ENCODE assay signal across 14 cellular contexts in genomic region chr17:50922107-50922506, GRCh38. TPM values are rescaled to one million over a fixed set of nuclear protein-coding genes. Genes with fewer than 3 reads are reported as not detected.
A peak's percentile ranks its signal among the peaks of the same experiment; 100 is the strongest.
DNase-seq lines count a peak whose midpoint lies in the region; ATAC-seq and TF ChIP-seq lines count a peak whose summit lies in the region.
"Had no signal": no experiment of that assay in that cellular context is flagged by ENCODE, and none has a peak within 500 bp of the region (broad histone marks: within the 10 kb centered on the region; RNA-seq: fewer than 3 reads in every experiment).

No MANE protein-coding gene starts in this region.

- H3F3A ChIP-seq in PC-9 (ENCODE audit: insufficient read depth, low read depth): peaks cover 24% of the 10 kb centered on the region

- H3K36me3 ChIP-seq in PC-9 (ENCODE audit: low read depth) (no peaks in the 10 kb centered on the region), esophagus (ENCODE audit: control insufficient read depth in 2 of 2, insufficient read depth in 2 of 2, low read length in 1 of 2) (no peaks in the 10 kb centered on the region), body of pancreas (replicated peaks in 1 of 2; ENCODE audit: insufficient read depth in 1 of 2, low read depth in 2 of 2) (no peaks in the 10 kb centered on the region)

- no peaks in the 10 kb centered on the region for H3K9me3 Mint-ChIP-seq in stimulated activated memory B cell treated with anti-CD40 and anti-IgM and Interleukin-4, amounts not matched to agents 10 μg/mL and 1 μg/mL and 100 μg/mL, for 72 hours
- H3K9me3 Mint-ChIP-seq: activated naive CD8-positive, alpha-beta T cell treated with anti-CD3 and anti-CD28 coated beads, Interleukin-2, amount 50 U/mL, for 24 hours; CD14-positive monocyte; T-helper 1 cell treated with Interleukin-12 subunit alpha and Interleukin-12 subunit beta and Interleukin-4 antibody, amounts not matched to agents 30 μg/mL and 1 μg/mL, for 36 hours had no signal

- TF ChIP-seq CTCF in PC-9 (conservative IDR thresholded peaks at IDR 0.05) (no peak), body of pancreas (IDR thresholded peaks at IDR 0.05) (no peak)

- H3K79me2 ChIP-seq in PC-9 (ENCODE audit: low read depth): no peaks in the 10 kb centered on the region

- BruUV-seq in PC-9 (replicated peaks; lab: Mats Ljungman, UMichigan): no TSS peak

- H3K9me2 ChIP-seq in PC-9 (ENCODE audit: insufficient read depth): no peaks in the 10 kb centered on the region

- no peaks in the 10 kb centered on the region for H4K20me1 ChIP-seq in PC-9 (ENCODE audit: insufficient read depth)

- H3K36me3 Mint-ChIP-seq in stimulated activated memory B cell treated with anti-CD40 and anti-IgM and Interleukin-4, amounts not matched to agents 10 μg/mL and 1 μg/mL and 100 μg/mL, for 72 hours: no peaks in the 10 kb centered on the region
- H3K36me3 Mint-ChIP-seq: CD14-positive monocyte had no signal

- no peak overlapping the region for H3K27ac Mint-ChIP-seq in stimulated activated memory B cell treated with anti-CD40 and anti-IgM and Interleukin-4, amounts not matched to agents 10 μg/mL and 1 μg/mL and 100 μg/mL, for 72 hours
- H3K27ac Mint-ChIP-seq: activated naive CD8-positive, alpha-beta T cell treated with anti-CD3 and anti-CD28 coated beads, Interleukin-2, amount 50 U/mL, for 24 hours; T-helper 1 cell treated with Interleukin-12 subunit alpha and Interleukin-12 subunit beta and Interleukin-4 antibody, amounts not matched to agents 30 μg/mL and 1 μg/mL, for 36 hours had no signal

- H3K9me3 ChIP-seq in PC-9 (ENCODE audit: insufficient read depth, low read depth) (no peaks in the 10 kb centered on the region), esophagus (ENCODE audit: control insufficient read depth in 2 of 2, insufficient read depth in 1 of 2, low read depth in 1 of 2, low read length in 1 of 2) (no peaks in the 10 kb centered on the region), body of pancreas (no peaks in the 10 kb centered on the region)

- no peak overlapping the region for H3K4me3 Mint-ChIP-seq in stimulated activated memory B cell treated with anti-CD40 and anti-IgM and Interleukin-4, amounts not matched to agents 10 μg/mL and 1 μg/mL and 100 μg/mL, for 72 hours
- H3K4me3 Mint-ChIP-seq: activated naive CD8-positive, alpha-beta T cell treated with anti-CD3 and anti-CD28 coated beads, Interleukin-2, amount 50 U/mL, for 24 hours; T-helper 1 cell treated with Interleukin-12 subunit alpha and Interleukin-12 subunit beta and Interleukin-4 antibody, amounts not matched to agents 30 μg/mL and 1 μg/mL, for 36 hours had no signal

- CTCF ChIA-PET in PC-9 (lab: Charles Lee): interaction anchor here (0.7 to 1.6 kb wide), 2 partner anchors 27 to 861 kb away, joined by 3 read pairs; no protein-coding TSS in a partner anchor

- TF ChIP-seq POLR2A in body of pancreas (IDR thresholded peaks at IDR 0.05): no peak

- H3K27me3 ChIP-seq in PC-9 (ENCODE audit: insufficient read depth, low read depth) (no peaks in the 10 kb centered on the region), esophagus (ENCODE audit: control insufficient read depth in 1 of 2, insufficient read depth in 2 of 2, low read length in 2 of 2) (no peaks in the 10 kb centered on the region), body of pancreas (no peaks in the 10 kb centered on the region)

- peaks cover 29% of the 10 kb centered on the region for H3K4me1 Mint-ChIP-seq in stimulated activated memory B cell treated with anti-CD40 and anti-IgM and Interleukin-4, amounts not matched to agents 10 μg/mL and 1 μg/mL and 100 μg/mL, for 72 hours

- intact Hi-C loops in PC-9 (cut with micrococcal nuclease; ENCODE audit: unreplicated experiment): no loop called here
- intact Hi-C loops in body of pancreas (cut with DNase I): no loop called here

- POLR2A ChIA-PET in PC-9 (lab: Charles Lee; ENCODE audit: unreplicated experiment): interaction anchor here (0.5 kb wide), 1 partner anchor 23 kb away, joined by 18 read pairs; no protein-coding TSS in a partner anchor

- peaks cover 83% of the 10 kb centered on the region for H3K4me1 ChIP-seq in PC-9 (replicated peaks; ENCODE audit: insufficient read depth)
- peaks cover 17 to 26% of the 10 kb centered on the region in 2 donors for H3K4me1 ChIP-seq in esophagus (ENCODE audit: control insufficient read depth in 2 of 2, insufficient read depth in 2 of 2, low read length in 1 of 2)
- peaks cover 51% of the 10 kb centered on the region for H3K4me1 ChIP-seq in body of pancreas

- no peak for ATAC-seq in GM18909 (IDR thresholded peaks at IDR 0.05; ENCODE audit: poor library complexity, unreplicated experiment)
- no peak for ATAC-seq in stimulated activated memory B cell treated with anti-CD40 and anti-IgM and Interleukin-4, amounts not matched to agents 10 μg/mL and 1 μg/mL and 100 μg/mL, for 72 hours
- ATAC-seq in body of pancreas: no peak
- ATAC-seq: activated naive CD8-positive, alpha-beta T cell treated with anti-CD3 and anti-CD28 coated beads, Interleukin-2, amount 50 U/mL, for 24 hours; Right ventricle myocardium inferior had no signal

- peak; percentile 28 for DNase-seq in ELR (ENCODE audit: low read depth)
- DNase-seq in PC-9: peak; percentile 59 to 81
- DNase-seq in renal cortical epithelial cell (ENCODE audit: low read depth): peak; percentile 75
- no peak for DNase-seq in body of pancreas
- DNase-seq: activated CD4-positive, alpha-beta T cell treated with anti-CD3 and anti-CD28 coated beads for 4 hours; activated naive CD8-positive, alpha-beta T cell treated with anti-CD3 and anti-CD28 coated beads, Interleukin-2, amount 50 U/mL, for 24 hours; activated T-cell treated with anti-CD3 and anti-CD28 coated beads, Interleukin-2, amount 50 U/mL, for 1 hour; stimulated activated CD4-positive, alpha-beta T cell treated with anti-CD3 and anti-CD28 coated beads, Interleukin-15, amount 100 ng/mL, for 24 hours had no signal

- H3K4me3 ChIP-seq in PC-9: no peak overlapping the region
- H3K4me3 ChIP-seq in esophagus (ENCODE audit: low read depth in 1 of 2, low read length in 2 of 2): no peak overlapping the region
- no peak overlapping the region for H3K4me3 ChIP-seq in body of pancreas

- WGBS in esophagus, 2 donors: 65 to 67% methylated on average over 2 of the region's 2 CpGs
- WGBS in body of pancreas, 2 donors: 82 to 92% methylated on average over 2 of the region's 2 CpGs

- peak overlapping the region; percentile 18 for H3K4me2 ChIP-seq in PC-9

- H2AFZ ChIP-seq in PC-9: no peak overlapping the region

- H3K27ac ChIP-seq in PC-9: no peak overlapping the region
- peak overlapping the region; percentile 29 to 77 for H3K27ac ChIP-seq in esophagus (ENCODE audit: low read depth in 2 of 2, low read length in 1 of 2)
- no peak overlapping the region for H3K27ac ChIP-seq in body of pancreas

- H3K27me3 Mint-ChIP-seq in stimulated activated memory B cell treated with anti-CD40 and anti-IgM and Interleukin-4, amounts not matched to agents 10 μg/mL and 1 μg/mL and 100 μg/mL, for 72 hours: peaks cover 2% of the 10 kb centered on the region
- H3K27me3 Mint-ChIP-seq: activated naive CD8-positive, alpha-beta T cell treated with anti-CD3 and anti-CD28 coated beads, Interleukin-2, amount 50 U/mL, for 24 hours had no signal

RNA-seq across cellular contexts. Expression of gene TOB1, which starts 56.0 kb away (rescaled TPM):
- total RNA-seq in PC-9 (2021) (54.2 and 67.9 TPM in 2 replicates), renal cortical epithelial cell (8.5 and 19.5 TPM in 2 replicates), body of pancreas (10 to 100 TPM; 36.8 to 46.1 TPM)
- polyA plus RNA-seq in esophagus: 10 to 100 TPM; 32.7 to 52.9 TPM

Comparison
In these comparisons a context has a peak if more than half of its experiments do, and no peak if none do; other contexts are left out.
1. DNase-seq: peak in ELR (single experiment), PC-9 (2 of 2) and renal cortical epithelial cell (single experiment); none in body of pancreas (0 of 4).
2. H3K27ac ChIP-seq: peak in esophagus (2 of 2); none in PC-9 (single experiment) and body of pancreas (0 of 4).